Comparison of ENCODE assay signal across 8 cellular contexts in genomic region chr22:30444632-30445437, GRCh38. TPM values are rescaled to one million over a fixed set of nuclear protein-coding genes. Genes with fewer than 3 reads are reported as not detected.
DNase-seq lines count a peak whose midpoint lies in the region; ATAC-seq and TF ChIP-seq lines count a peak whose summit lies in the region.

No MANE protein-coding gene starts in this region.

- no peak overlapping the region for H3K14ac ChIP-seq in IMR-90 (replicated peaks; ENCODE audit: low read depth, low read length)

- H3K18ac ChIP-seq in IMR-90 (ENCODE audit: low read depth, low read length), result no peak overlapping the region

- no peak overlapping the region for H3K4ac ChIP-seq in IMR-90 (ENCODE audit: low read depth, low read length)

- no peaks in the 10 kb centered on the region for H3K9me2 ChIP-seq in hepatocyte (replicated peaks; ENCODE audit: insufficient read depth)

- no peak overlapping the region; the same call in 1 of the 2 replicates for H4K5ac ChIP-seq in IMR-90 (ENCODE audit: low read depth, low read length)

- intact Hi-C loops in IMR-90 (cut with micrococcal nuclease), result loop anchor here (1.0 kb wide), 1 partner anchor 40 kb away; no protein-coding TSS in a partner anchor

- H3K9ac ChIP-seq in IMR-90 (ENCODE audit: low read depth, low read length), result 0 out of 2 replicates have a peak overlapping the region, but pooled peaks have one; percentile 12
- peak overlapping the region; percentile 62 for H3K9ac ChIP-seq in adipocyte (ENCODE audit: low read length)
- H3K9ac ChIP-seq in smooth muscle cell (ENCODE audit: low read depth), result no peak overlapping the region

- no peaks in the 10 kb centered on the region; the same call in 1 of the 2 replicates for H3K9me1 ChIP-seq in IMR-90 (ENCODE audit: insufficient read depth, low read length)

- DNase-seq in GDM1 (lab: John Stamatoyannopoulos, UW) (peak; percentile 12), IMR-90 (peak; percentile 52), RWPE2 (ENCODE audit: low spot score) (no peak), adipocyte (ENCODE audit: low read depth) (peak; percentile 70), hepatocyte (ENCODE audit: low spot score) (peak; percentile 72), smooth muscle cell (lab: John Stamatoyannopoulos, UW; ENCODE audit: unreplicated experiment) (peak; percentile 3)

- peak; percentile 94 for ATAC-seq in IMR-90 (ENCODE audit: low read depth)
- peak; percentile 59 for ATAC-seq in RWPE2 (ENCODE audit: low read depth)
- no peak for ATAC-seq in GM19395 (IDR thresholded peaks at IDR 0.05; ENCODE audit: unreplicated experiment)
- ATAC-seq in HG02840 (IDR thresholded peaks at IDR 0.05; ENCODE audit: low FRiP score, unreplicated experiment), result no peak

- H3K36me3 ChIP-seq in IMR-90 (ENCODE audit: control insufficient read depth, insufficient read depth, low read length), result no peaks in the 10 kb centered on the region
- no peaks in the 10 kb centered on the region for H3K36me3 ChIP-seq in RWPE2 (ENCODE audit: low read depth)
- no peaks in the 10 kb centered on the region for H3K36me3 ChIP-seq in adipocyte (ENCODE audit: control insufficient read depth, insufficient read depth, low read length, severe bottlenecking)
- no peaks in the 10 kb centered on the region for H3K36me3 ChIP-seq in hepatocyte (replicated peaks; ENCODE audit: insufficient read depth, low read depth)
- no peaks in the 10 kb centered on the region for H3K36me3 ChIP-seq in smooth muscle cell (ENCODE audit: low read depth)

- no peak overlapping the region for H3K4me2 ChIP-seq in IMR-90 (ENCODE audit: low read depth, low read length)
- H3K4me2 ChIP-seq in hepatocyte, result peak overlapping the region; percentile 34
- H3K4me2 ChIP-seq in smooth muscle cell, result no peak overlapping the region

- H4K91ac ChIP-seq in IMR-90 (ENCODE audit: insufficient read depth, low read depth, low read length), result no peak overlapping the region

- TF ChIP-seq CTCF in IMR-90 (conservative IDR thresholded peaks at IDR 0.05; ENCODE audit: low read depth, low read length) (peak; percentile 76), RWPE2 (IDR thresholded peaks at IDR 0.05; ENCODE audit: poor library complexity, severe bottlenecking) (peak; percentile 86), hepatocyte (IDR thresholded peaks at IDR 0.05; ENCODE audit: poor library complexity) (peak; percentile 62), smooth muscle cell (IDR thresholded peaks at IDR 0.05; ENCODE audit: borderline replicate concordance, insufficient read depth, poor library complexity, severe bottlenecking) (peak; percentile 63)

- no peaks in the 10 kb centered on the region for H3F3A ChIP-seq in smooth muscle cell (ENCODE audit: low read depth)

- H3K27me3 ChIP-seq in IMR-90 (ENCODE audit: control insufficient read depth, insufficient read depth, low read length) (peaks cover 8% of the 10 kb centered on the region), RWPE2 (ENCODE audit: insufficient read depth, poor library complexity, severe bottlenecking) (no peaks in the 10 kb centered on the region), adipocyte (replicated peaks; ENCODE audit: control insufficient read depth, insufficient read depth, low read length) (no peaks in the 10 kb centered on the region), hepatocyte (no peaks in the 10 kb centered on the region), smooth muscle cell (ENCODE audit: low read depth) (no peaks in the 10 kb centered on the region)

- H2AK5ac ChIP-seq in IMR-90 (ENCODE audit: low read depth, low read length), result 0 out of 2 replicates have a peak overlapping the region, but pooled peaks have one; percentile 24

- peak overlapping the region; percentile 48 for H2AFZ ChIP-seq in IMR-90 (replicated peaks; ENCODE audit: low read length, poor library complexity)
- no peak overlapping the region for H2AFZ ChIP-seq in hepatocyte
- H2AFZ ChIP-seq in smooth muscle cell (ENCODE audit: low read depth), result peak overlapping the region; percentile 51

- H3K9me3 ChIP-seq in IMR-90 (ENCODE audit: control insufficient read depth, insufficient read depth, low read length) (no peaks in the 10 kb centered on the region), RWPE2 (ENCODE audit: severe bottlenecking) (no peaks in the 10 kb centered on the region), adipocyte (ENCODE audit: control insufficient read depth, low read length) (no peaks in the 10 kb centered on the region), hepatocyte (ENCODE audit: low read depth) (no peaks in the 10 kb centered on the region), smooth muscle cell (replicated peaks; ENCODE audit: low read depth) (no peaks in the 10 kb centered on the region)

- H2BK20ac ChIP-seq in IMR-90 (ENCODE audit: low read depth, low read length), result no peak overlapping the region

- H3K27ac ChIP-seq in IMR-90 (ENCODE audit: insufficient read depth, low read length), result no peak overlapping the region
- no peak overlapping the region for H3K27ac ChIP-seq in RWPE2 (ENCODE audit: poor library complexity, severe bottlenecking)
- H3K27ac ChIP-seq in hepatocyte, result no peak overlapping the region
- H3K27ac ChIP-seq in smooth muscle cell (ENCODE audit: low read depth), result no peak overlapping the region

- H3K79me2 ChIP-seq in hepatocyte (no peaks in the 10 kb centered on the region), smooth muscle cell (ENCODE audit: low read depth) (no peaks in the 10 kb centered on the region)

- TF ChIP-seq RAD21 in IMR-90 (IDR thresholded peaks at IDR 0.05; ENCODE audit: low read length), result peak; percentile 76

- peaks cover 5% of the 10 kb centered on the region; the same call in 1 of the 2 replicates for H3K4me1 ChIP-seq in IMR-90 (ENCODE audit: control insufficient read depth, insufficient read depth, low read length)
- no peaks in the 10 kb centered on the region for H3K4me1 ChIP-seq in RWPE2 (ENCODE audit: insufficient read depth, poor library complexity, severe bottlenecking)
- peaks cover 18% of the 10 kb centered on the region for H3K4me1 ChIP-seq in adipocyte (ENCODE audit: control insufficient read depth, insufficient read depth, low read length)
- H3K4me1 ChIP-seq in hepatocyte (ENCODE audit: insufficient read depth), result no peaks in the 10 kb centered on the region
- no peaks in the 10 kb centered on the region for H3K4me1 ChIP-seq in smooth muscle cell (ENCODE audit: low read depth)

- H3K4me3 ChIP-seq in IMR-90 (ENCODE audit: insufficient read depth, low read depth, low read length) (no peak overlapping the region), RWPE2 (ENCODE audit: severe bottlenecking) (no peak overlapping the region), adipocyte (ENCODE audit: low read length) (no peak overlapping the region), hepatocyte (no peak overlapping the region), smooth muscle cell (no peak overlapping the region)

- H4K20me1 ChIP-seq in IMR-90 (ENCODE audit: insufficient read depth, low read length) (no peaks in the 10 kb centered on the region), hepatocyte (ENCODE audit: insufficient read depth, poor library complexity, severe bottlenecking) (no peaks in the 10 kb centered on the region), smooth muscle cell (ENCODE audit: low read depth) (no peaks in the 10 kb centered on the region)

- H3K79me1 ChIP-seq in IMR-90 (ENCODE audit: low read depth in 1 of 2, low read length in 2 of 2), result no peaks in the 10 kb centered on the region

- H2BK5ac ChIP-seq in IMR-90 (ENCODE audit: low read depth, low read length, poor library complexity, severe bottlenecking), result no peak overlapping the region

- POLR2A ChIA-PET in IMR-90 (lab: Charles Lee; ENCODE audit: unreplicated experiment), result no interaction called here

- H3K23ac ChIP-seq in IMR-90 (ENCODE audit: low read depth, low read length), result no peak overlapping the region

- no CpG with 5 or more reads among the region's 11 CpGs for WGBS in IMR-90 (ENCODE audit: extremely low coverage in 2 of 2, insufficient read length in 1 of 2), 2 experiments
- 25% methylated on average over 11 of the region's 11 CpGs for WGBS in hepatocyte (ENCODE audit: low lambda C conversion rate, missing lambda C conversion rate)
- 23% methylated on average over 11 of the region's 11 CpGs for WGBS in smooth muscle cell (ENCODE audit: low lambda C conversion rate)

- dilution Hi-C loops in IMR-90 (cut with HindIII; ENCODE audit: low sequenced_read_pairs, unreplicated experiment), result no loop called here

- H2AK9ac ChIP-seq in IMR-90 (replicated peaks; ENCODE audit: low read depth, low read length, poor library complexity), result no peak overlapping the region

- in situ Hi-C loops in IMR-90 (cut with MboI; ENCODE audit: low sequenced_read_pairs), result no loop called here

- no peak overlapping the region for H2BK120ac ChIP-seq in IMR-90 (ENCODE audit: low read depth, low read length)

- CTCF ChIA-PET in IMR-90 (lab: Yijun Ruan, JAX), result interaction anchor here (0.8 to 1.4 kb wide), 3 partner anchors 41 to 109 kb away, joined by 3 read pairs; no protein-coding TSS in a partner anchor

- H4K8ac ChIP-seq in IMR-90 (ENCODE audit: low read depth in 2 of 2, low read length in 2 of 2), result peak overlapping the region; percentile 47 to 89; a peak in 3 of 4 replicates

- TF ChIP-seq POLR2A in IMR-90 (IDR thresholded peaks at IDR 0.05; ENCODE audit: low read depth, low read length), result peak; percentile 48; the same call in 1 of the 2 replicates

- no TSS peak for BruUV-seq in IMR-90 (replicated peaks; lab: Mats Ljungman, UMichigan)

- no peak overlapping the region for H2BK15ac ChIP-seq in IMR-90 (ENCODE audit: low read depth, low read length)

- H3K56ac ChIP-seq in IMR-90 (ENCODE audit: extremely low read depth, insufficient read depth, low read length), result no peak overlapping the region

RNA-seq across cellular contexts. Expression of gene MTFP1, which starts 19.3 kb away (rescaled TPM):
- total RNA-seq in IMR-90 (2012; rRNA removed), result 5.6 and 7.3 TPM in 2 replicates
- 7.7 and 8.1 TPM in 2 replicates for polyA plus RNA-seq in IMR-90 (2012; rRNA removed)
- 26.6 and 29.1 TPM in 2 replicates for polyA plus RNA-seq in IMR-90 (2012; cell fraction: cytosol; rRNA removed)
- polyA plus RNA-seq in IMR-90 (2012; cell fraction: nucleus; rRNA removed; ENCODE audit: low replicate concordance), result 10.3 and 20.5 TPM in 2 replicates
- total RNA-seq in hepatocyte, result 10.3 and 16.3 TPM in 2 replicates
- polyA plus RNA-seq in hepatocyte, result 22.3 and 24.3 TPM in 2 replicates
- 14.3 and 14.4 TPM in 2 replicates for total RNA-seq in smooth muscle cell
- polyA plus RNA-seq in smooth muscle cell, result 30.9 and 31.3 TPM in 2 replicates

RNA-seq across cellular contexts. Expression of gene SEC14L3, which starts 27.0 kb away (rescaled TPM):
- total RNA-seq in IMR-90 (2012; rRNA removed) (not detected in 2 replicates), hepatocyte (not detected in 2 replicates), smooth muscle cell (not detected in 2 replicates)
- polyA plus RNA-seq in IMR-90 (2012; rRNA removed) (not detected in 2 replicates), hepatocyte (not detected in 2 replicates), smooth muscle cell (0.09 TPM in 1 of 2 replicates, not detected in the other)
- not detected in 2 replicates for polyA plus RNA-seq in IMR-90 (2012; cell fraction: cytosol; rRNA removed)
- polyA plus RNA-seq in IMR-90 (2012; cell fraction: nucleus; rRNA removed; ENCODE audit: low replicate concordance), result not detected in 2 replicates

RNA-seq across cellular contexts. Expression of gene SEC14L2, which starts 48.0 kb away (rescaled TPM):
- total RNA-seq in IMR-90 (2012; rRNA removed) (37.8 and 54.8 TPM in 2 replicates), hepatocyte (3.9 and 9.9 TPM in 2 replicates), smooth muscle cell (7.9 and 15.1 TPM in 2 replicates)
- polyA plus RNA-seq in IMR-90 (2012; rRNA removed) (24.0 and 38.7 TPM in 2 replicates), hepatocyte (9.0 and 10.9 TPM in 2 replicates), smooth muscle cell (8.0 and 8.2 TPM in 2 replicates)
- 10.1 and 20.7 TPM in 2 replicates for polyA plus RNA-seq in IMR-90 (2012; cell fraction: cytosol; rRNA removed)
- 57.9 and 59.4 TPM in 2 replicates for polyA plus RNA-seq in IMR-90 (2012; cell fraction: nucleus; rRNA removed; ENCODE audit: low replicate concordance)

RNA-seq across cellular contexts. Expression of gene RNF215, which starts 57.6 kb away (rescaled TPM):
- total RNA-seq in IMR-90 (2012; rRNA removed), result 13.6 and 15.8 TPM in 2 replicates
- polyA plus RNA-seq in IMR-90 (2012; rRNA removed), result 21.4 and 21.9 TPM in 2 replicates
- polyA plus RNA-seq in IMR-90 (2012; cell fraction: cytosol; rRNA removed), result 12.5 and 16.5 TPM in 2 replicates
- 74.1 and 148 TPM in 2 replicates for polyA plus RNA-seq in IMR-90 (2012; cell fraction: nucleus; rRNA removed; ENCODE audit: low replicate concordance)
- 12.6 and 18.1 TPM in 2 replicates for total RNA-seq in hepatocyte
- 7.2 and 10.4 TPM in 2 replicates for polyA plus RNA-seq in hepatocyte
- total RNA-seq in smooth muscle cell, result 11.6 and 21.2 TPM in 2 replicates
- polyA plus RNA-seq in smooth muscle cell, result 3.4 and 5.9 TPM in 2 replicates

Comparison
In these comparisons a context has a peak if more than half of its experiments do, and no peak if none do; other contexts are left out.
1. ATAC-seq: peak in IMR-90 (single experiment) and RWPE2 (single experiment); none in GM19395 (single experiment) and HG02840 (single experiment).
2. Peak in every context shown above with its lines, with median percentiles within 50 percentile points of each other: CTCF ChIP-seq.